Comparison of ENCODE assay signal across 8 cellular contexts in the genomic region with DNA sequence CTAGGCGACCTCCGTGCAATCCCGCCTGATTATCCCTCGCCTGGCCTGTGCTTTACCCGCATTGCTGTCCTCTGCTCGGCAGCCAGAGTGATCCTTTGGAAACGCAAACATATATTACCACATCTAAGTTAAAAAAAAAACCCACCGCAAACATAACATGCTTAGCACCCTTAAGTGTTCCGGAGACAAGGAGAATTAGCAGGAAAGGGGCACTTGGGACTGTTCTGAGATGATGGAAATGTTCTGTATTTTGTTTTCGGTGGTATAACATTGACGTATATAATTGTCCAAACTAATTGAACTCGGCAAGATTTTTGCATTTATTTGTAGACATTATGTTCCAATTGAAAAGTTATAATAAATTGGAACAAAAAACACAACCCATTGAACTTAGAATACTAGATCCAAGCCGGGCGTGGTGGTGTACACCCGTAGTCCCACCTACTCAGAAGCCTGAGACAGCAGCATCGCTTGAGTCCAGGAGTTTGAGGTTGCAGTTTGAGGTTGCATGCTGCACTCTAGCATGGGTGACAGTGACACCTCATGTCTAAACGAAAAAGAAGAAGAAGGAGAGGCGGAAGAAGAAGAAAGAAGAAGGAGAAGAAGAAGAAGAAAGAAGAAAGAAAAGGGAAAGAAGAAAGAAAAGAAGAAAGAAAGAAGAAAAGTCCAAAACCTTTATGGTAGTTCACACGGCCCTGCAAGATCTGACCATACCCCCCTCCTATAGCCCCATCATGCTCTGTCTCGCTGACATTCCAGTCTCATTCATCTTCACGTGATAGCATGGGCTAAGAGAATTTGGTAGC. TPM values are rescaled to one million over a fixed set of nuclear protein-coding genes. Genes with fewer than 3 reads are reported as not detected.
DNase-seq lines count a peak whose midpoint lies in the region; ATAC-seq and TF ChIP-seq lines count a peak whose summit lies in the region.

No MANE protein-coding gene starts in this region.

- 13 to 16% methylated on average over 21 of the region's 21 CpGs for WGBS in testis, 2 donors

- H3K27me3 ChIP-seq in WERI-Rb-1 (ENCODE audit: insufficient read depth, low read depth, severe bottlenecking) (no peaks in the 10 kb centered on the region), iPS-20b (ENCODE audit: insufficient read depth, low read length) (0 out of 2 replicates have a peak, but pooled peaks cover 5% of the 10 kb centered on the region), testis (no peaks in the 10 kb centered on the region)

- TF ChIP-seq POLR2A in testis (IDR thresholded peaks at IDR 0.05): no peak

- ATAC-seq in activated T-cell treated with anti-CD3 and anti-CD28 coated beads, Interleukin-2, amount 50 U/mL, for 72 hours (replicated peaks in 1 of 2): no peak

- peaks cover 46% of the 10 kb centered on the region for H3K4me1 Mint-ChIP-seq in activated T-cell treated with anti-CD3 and anti-CD28 coated beads, Interleukin-2, amount 50 U/mL, for 72 hours (ENCODE audit: low read depth)

- no peaks in the 10 kb centered on the region for H3K27me3 Mint-ChIP-seq in activated T-cell treated with anti-CD3 and anti-CD28 coated beads, Interleukin-2, amount 50 U/mL, for 72 hours (ENCODE audit: low read depth)

- in situ Hi-C loops in KBM-7 (cut with MboI; ENCODE audit: low pct_unique_long_range_greater_than_20kb, low sequenced_read_pairs): no loop called here
- in situ Hi-C loops in GM13976 (cut with MboI; ENCODE audit: low sequenced_read_pairs, unreplicated experiment): no loop called here

- no peak for DNase-seq in activated T-cell treated with anti-CD3 and anti-CD28 coated beads, Interleukin-2, amount 50 U/mL, for 72 hours
- no peak for DNase-seq in activated T-cell treated with anti-CD3 and anti-CD28 coated beads for 4 hours
- no peak for DNase-seq in WERI-Rb-1
- DNase-seq in testis: no peak
- no peak for DNase-seq in NCI-H524 treated with DMSO at 0.1 percent for 48 hours (lab: John Stamatoyannopoulos, UW)
- DNase-seq in KBM-7: no peak
- DNase-seq in GM13976 (ENCODE audit: low spot score): no peak

- H3K9ac ChIP-seq in iPS-20b (ENCODE audit: low read depth, low read length): peak overlapping the region; percentile 11; the same call in 1 of the 2 replicates

- H3K9me3 Mint-ChIP-seq in activated T-cell treated with anti-CD3 and anti-CD28 coated beads, Interleukin-2, amount 50 U/mL, for 72 hours: no peaks in the 10 kb centered on the region

- intact Hi-C loops in testis (cut with DNase I; ENCODE audit: low total_unique reads): no loop called here

- H3K4me3 ChIP-seq in WERI-Rb-1 (ENCODE audit: low read depth, low read length) (peak overlapping the region; percentile 47), iPS-20b (ENCODE audit: low read length) (peak overlapping the region; percentile 94), testis (peak overlapping the region; percentile 75 to 86)

- H3K27ac ChIP-seq in WERI-Rb-1 (peak overlapping the region; percentile 48), iPS-20b (ENCODE audit: low read length) (no peak overlapping the region), testis (peak overlapping the region; percentile 24 to 38)

- H3K9me3 ChIP-seq in WERI-Rb-1 (ENCODE audit: severe bottlenecking): no peaks in the 10 kb centered on the region
- no peaks in the 10 kb centered on the region for H3K9me3 ChIP-seq in iPS-20b (ENCODE audit: insufficient read depth, low read depth, low read length)
- no peaks in the 10 kb centered on the region for H3K9me3 ChIP-seq in testis

- H3K4me1 ChIP-seq in iPS-20b (ENCODE audit: insufficient read depth, low read length): no peaks in the 10 kb centered on the region; the same call in 1 of the 2 replicates
- H3K4me1 ChIP-seq in testis: peaks cover 26% of the 10 kb centered on the region

- no peak for TF ChIP-seq CTCF in WERI-Rb-1 (IDR thresholded peaks at IDR 0.05; ENCODE audit: low read depth, low read length)
- TF ChIP-seq CTCF in testis (IDR thresholded peaks at IDR 0.05): no peak
- no peak for TF ChIP-seq CTCF in GM13976 (IDR thresholded peaks at IDR 0.05; ENCODE audit: borderline replicate concordance, control extremely low read depth, extremely low read depth, insufficient read depth, missing control alignments)

- peak overlapping the region; percentile 84 for H3K27ac Mint-ChIP-seq in activated T-cell treated with anti-CD3 and anti-CD28 coated beads, Interleukin-2, amount 50 U/mL, for 72 hours

- peaks cover 1% of the 10 kb centered on the region in 2 donors for H3K36me3 Mint-ChIP-seq in activated T-cell treated with anti-CD3 and anti-CD28 coated beads, Interleukin-2, amount 50 U/mL, for 72 hours (ENCODE audit: insufficient read depth in 2 of 2)

- peak overlapping the region; percentile 98 to 100 for H3K4me3 Mint-ChIP-seq in activated T-cell treated with anti-CD3 and anti-CD28 coated beads, Interleukin-2, amount 50 U/mL, for 72 hours

- H3K36me3 ChIP-seq in WERI-Rb-1: peaks cover 13% of the 10 kb centered on the region
- H3K36me3 ChIP-seq in iPS-20b (ENCODE audit: insufficient read depth, low read depth, low read length): no peaks in the 10 kb centered on the region; the same call in 1 of the 2 replicates
- H3K36me3 ChIP-seq in testis (ENCODE audit: low read depth, missing control alignments): no peaks in the 10 kb centered on the region

RNA-seq across cellular contexts. Expression of a gene that starts 0.6 kb away (rescaled TPM):
- 10 to 100 TPM; 11.6 to 15.6 TPM for total RNA-seq in activated T-cell treated with anti-CD3 and anti-CD28 coated beads, Interleukin-2, amount 50 U/mL, for 72 hours
- total RNA-seq in testis: 10 to 100 TPM; 23.3 to 24.6 TPM
- polyA plus RNA-seq in testis (ENCODE audit: insufficient read depth, low read depth, low replicate concordance): 38.9 TPM

RNA-seq across cellular contexts. Expression of a gene that starts 15.9 kb away (rescaled TPM):
- total RNA-seq in activated T-cell treated with anti-CD3 and anti-CD28 coated beads, Interleukin-2, amount 50 U/mL, for 72 hours: not detected
- 10 to 100 TPM; 76.5 to 87.0 TPM for total RNA-seq in testis
- 50.1 TPM for polyA plus RNA-seq in testis (ENCODE audit: insufficient read depth, low read depth, low replicate concordance)

RNA-seq across cellular contexts. Expression of a gene that starts 44.8 kb away (rescaled TPM):
- total RNA-seq in activated T-cell treated with anti-CD3 and anti-CD28 coated beads, Interleukin-2, amount 50 U/mL, for 72 hours: 10 to 100 TPM; 84.3 to 86.2 TPM
- total RNA-seq in testis: 10 to 100 TPM; 44.4 to 45.7 TPM
- polyA plus RNA-seq in testis (ENCODE audit: insufficient read depth, low read depth, low replicate concordance): 82.2 TPM

Comparison
In these comparisons a context has a peak if more than half of its experiments do, and no peak if none do; other contexts are left out.
1. RNA of a gene that starts 15.9 kb away (total RNA-seq): 76.5 to 87.0 TPM in testis; not detected in activated T-cell treated with anti-CD3 and anti-CD28 coated beads, Interleukin-2, amount 50 U/mL, for 72 hours; every median in the first group is over 10 times any median in the second.
2. Peak in every context shown above with its lines, with median percentiles within 50 percentile points of each other: H3K4me3 ChIP-seq.